ENCODE assay signal across 19 cellular contexts in genomic region chr4:165006886-165007285, GRCh38. TPM values are rescaled to one million over a fixed set of nuclear protein-coding genes. Genes with fewer than 3 reads are reported as not detected.
A peak's percentile ranks its signal among the peaks of the same experiment; 100 is the strongest.
DNase-seq lines count a peak whose midpoint lies in the region; ATAC-seq and TF ChIP-seq lines count a peak whose summit lies in the region.
"Had no signal": no experiment of that assay in that cellular context is flagged by ENCODE, and none has a peak within 500 bp of the region (broad histone marks: within the 10 kb centered on the region; RNA-seq: fewer than 3 reads in every experiment).

No MANE protein-coding gene starts in this region.

- H3K4me2 ChIP-seq in neural progenitor cell, result no peak overlapping the region
- H3K4me2 ChIP-seq: A549, BLaER1 had no signal

- H3K27me3 Mint-ChIP-seq in WTC11 (ENCODE audit: low read depth), result no peaks in the 10 kb centered on the region
- H3K27me3 Mint-ChIP-seq in neural progenitor cell (ENCODE audit: insufficient read depth, low read depth), result peaks cover 2% of the 10 kb centered on the region
- peaks cover 22% of the 10 kb centered on the region for H3K27me3 Mint-ChIP-seq in stimulated activated memory B cell treated with anti-CD40 and anti-IgM and Interleukin-4, amounts not matched to agents 10 μg/mL and 1 μg/mL and 100 μg/mL, for 72 hours

- H3K4me3 Mint-ChIP-seq in WTC11 (no peak overlapping the region), neural progenitor cell (no peak overlapping the region)
- H3K4me3 Mint-ChIP-seq in stimulated activated memory B cell treated with anti-CD40 and anti-IgM and Interleukin-4, amounts not matched to agents 10 μg/mL and 1 μg/mL and 100 μg/mL, for 72 hours, result no peak overlapping the region
- H3K4me3 Mint-ChIP-seq: CD14-positive monocyte; CD4-positive, alpha-beta memory T cell had no signal

- no peaks in the 10 kb centered on the region for H3K27me3 ChIP-seq in neural progenitor cell
- H3K27me3 ChIP-seq: BLaER1 had no signal

- H3K36me3 ChIP-seq in neural progenitor cell, result no peaks in the 10 kb centered on the region
- H3K36me3 ChIP-seq: BLaER1 had no signal

- no peak overlapping the region for H3K9ac ChIP-seq in neural progenitor cell
- H3K9ac ChIP-seq: BLaER1 had no signal

- peaks cover 4% of the 10 kb centered on the region for H3K4me1 ChIP-seq in neural progenitor cell
- H3K4me1 ChIP-seq: A549, BLaER1 had no signal

- ATAC-seq in WTC11 (no peak), left lobe of liver (peak; percentile 58), HG02852 (IDR thresholded peaks at IDR 0.05; ENCODE audit: unreplicated experiment) (no peak)
- ATAC-seq in stimulated activated memory B cell treated with anti-CD40 and anti-IgM and Interleukin-4, amounts not matched to agents 10 μg/mL and 1 μg/mL and 100 μg/mL, for 72 hours, result no peak
- ATAC-seq: A549 had no signal

- H3K36me3 Mint-ChIP-seq in WTC11, result no peaks in the 10 kb centered on the region
- no peaks in the 10 kb centered on the region for H3K36me3 Mint-ChIP-seq in neural progenitor cell
- no peaks in the 10 kb centered on the region for H3K36me3 Mint-ChIP-seq in stimulated activated memory B cell treated with anti-CD40 and anti-IgM and Interleukin-4, amounts not matched to agents 10 μg/mL and 1 μg/mL and 100 μg/mL, for 72 hours
- H3K36me3 Mint-ChIP-seq: CD14-positive monocyte; CD4-positive, alpha-beta memory T cell had no signal

- DNase-seq in GM20000 (ENCODE audit: low spot score) (peak; percentile 1), WTC11 (ENCODE audit: low spot score) (no peak), left lobe of liver (ENCODE audit: low spot score) (no peak), neural progenitor cell (ENCODE audit: low spot score) (no peak), Ammon's horn (ENCODE audit: low spot score) (no peak)
- DNase-seq: AML-193; CD4-positive, alpha-beta memory T cell; DMS153; DMS79; GDM1; HCEC 1CT; KG1 had no signal

- H3K27ac ChIP-seq in neural progenitor cell, result no peak overlapping the region
- H3K27ac ChIP-seq: 22Rv1, A549, BLaER1 had no signal

- no peak overlapping the region for H3K4me3 ChIP-seq in neural progenitor cell
- H3K4me3 ChIP-seq: A549, BLaER1 had no signal

- H3K79me2 ChIP-seq in neural progenitor cell (ENCODE audit: low read depth), result no peaks in the 10 kb centered on the region

- CTCF ChIA-PET in WTC11 (lab: Charles Lee), result interaction anchor here (1.2 to 3.2 kb wide), 2 partner anchors 10 to 69 kb away, joined by 3 to 15 read pairs; no protein-coding TSS in a partner anchor

- POLR2A ChIA-PET in WTC11 (lab: Charles Lee), result no interaction called here

- H3K27ac Mint-ChIP-seq in WTC11, result no peak overlapping the region
- no peak overlapping the region for H3K27ac Mint-ChIP-seq in neural progenitor cell
- H3K27ac Mint-ChIP-seq in stimulated activated memory B cell treated with anti-CD40 and anti-IgM and Interleukin-4, amounts not matched to agents 10 μg/mL and 1 μg/mL and 100 μg/mL, for 72 hours, result no peak overlapping the region
- H3K27ac Mint-ChIP-seq: CD14-positive monocyte; CD4-positive, alpha-beta memory T cell had no signal

- H4K20me1 ChIP-seq in neural progenitor cell (ENCODE audit: low read depth), result no peaks in the 10 kb centered on the region
- H4K20me1 ChIP-seq: BLaER1 had no signal

- H3K4me1 Mint-ChIP-seq in WTC11 (no peaks in the 10 kb centered on the region; the same call in 1 of the 2 replicates), neural progenitor cell (peaks cover 14% of the 10 kb centered on the region)
- H3K4me1 Mint-ChIP-seq in stimulated activated memory B cell treated with anti-CD40 and anti-IgM and Interleukin-4, amounts not matched to agents 10 μg/mL and 1 μg/mL and 100 μg/mL, for 72 hours, result no peaks in the 10 kb centered on the region
- H3K4me1 Mint-ChIP-seq: CD14-positive monocyte; CD4-positive, alpha-beta memory T cell had no signal

- H2AFZ ChIP-seq in neural progenitor cell (replicated peaks), result peak overlapping the region; percentile 45

- TF ChIP-seq CTCF in GM20000 (IDR thresholded peaks at IDR 0.05; ENCODE audit: extremely low read depth, missing control alignments), result no peak
- no peak for TF ChIP-seq CTCF in WTC11 (IDR thresholded peaks at IDR 0.05)
- TF ChIP-seq CTCF in neural progenitor cell (IDR thresholded peaks at IDR 0.05), result no peak

- H3K9me3 Mint-ChIP-seq in WTC11, result no peaks in the 10 kb centered on the region
- H3K9me3 Mint-ChIP-seq in neural progenitor cell, result peaks cover 3% of the 10 kb centered on the region
- H3K9me3 Mint-ChIP-seq in stimulated activated memory B cell treated with anti-CD40 and anti-IgM and Interleukin-4, amounts not matched to agents 10 μg/mL and 1 μg/mL and 100 μg/mL, for 72 hours, result no peaks in the 10 kb centered on the region
- H3K9me3 Mint-ChIP-seq: CD4-positive, alpha-beta memory T cell had no signal

- H3K9me3 ChIP-seq in neural progenitor cell (ENCODE audit: low read depth), result no peaks in the 10 kb centered on the region
- H3K9me3 ChIP-seq: A549, BLaER1 had no signal

- no peaks in the 10 kb centered on the region for H3F3A ChIP-seq in neural progenitor cell (ENCODE audit: low read depth)

TF ChIP-seq in WTC11, 78 proteins besides CTCF, POLR2A, EP300 and RAD21:
- peak; percentile 33; the same call in 1 of the 2 replicates for TF ChIP-seq GABPB1 (CRISPR knock-in tag; IDR thresholded peaks at IDR 0.05)
- TF ChIP-seq RELA (CRISPR knock-in tag; IDR thresholded peaks at IDR 0.05; ENCODE audit: borderline replicate concordance), result no peak

RNA-seq across cellular contexts. Expression of gene TRIM60, which starts 24.9 kb away (rescaled TPM):
- total RNA-seq in WTC11 (2021) (not detected in 3 replicates), left lobe of liver (not detected), neural progenitor cell (ENCODE audit: low replicate concordance) (not detected in 2 replicates)
- total RNA-seq: CD4-positive, alpha-beta memory T cell; Daoy had no signal

RNA-seq across cellular contexts. Expression of gene TRIM61, which starts 29.4 kb away (rescaled TPM):
- total RNA-seq in WTC11 (2021) (2.8 to 3.0 TPM (median 2.8 TPM) in 3 replicates), left lobe of liver (0.15 TPM), neural progenitor cell (ENCODE audit: low replicate concordance) (not detected in 2 replicates)
- total RNA-seq: Daoy had no signal

RNA-seq across cellular contexts. Expression of gene TRIM75, which starts 46.8 kb away (rescaled TPM):
- total RNA-seq in WTC11 (2021) (not detected in 3 replicates), left lobe of liver (not detected), neural progenitor cell (ENCODE audit: low replicate concordance) (not detected in 2 replicates)
- total RNA-seq: CD4-positive, alpha-beta memory T cell; Daoy had no signal
